Comparison of ENCODE assay signal across 1 cellular context in the genomic region with DNA sequence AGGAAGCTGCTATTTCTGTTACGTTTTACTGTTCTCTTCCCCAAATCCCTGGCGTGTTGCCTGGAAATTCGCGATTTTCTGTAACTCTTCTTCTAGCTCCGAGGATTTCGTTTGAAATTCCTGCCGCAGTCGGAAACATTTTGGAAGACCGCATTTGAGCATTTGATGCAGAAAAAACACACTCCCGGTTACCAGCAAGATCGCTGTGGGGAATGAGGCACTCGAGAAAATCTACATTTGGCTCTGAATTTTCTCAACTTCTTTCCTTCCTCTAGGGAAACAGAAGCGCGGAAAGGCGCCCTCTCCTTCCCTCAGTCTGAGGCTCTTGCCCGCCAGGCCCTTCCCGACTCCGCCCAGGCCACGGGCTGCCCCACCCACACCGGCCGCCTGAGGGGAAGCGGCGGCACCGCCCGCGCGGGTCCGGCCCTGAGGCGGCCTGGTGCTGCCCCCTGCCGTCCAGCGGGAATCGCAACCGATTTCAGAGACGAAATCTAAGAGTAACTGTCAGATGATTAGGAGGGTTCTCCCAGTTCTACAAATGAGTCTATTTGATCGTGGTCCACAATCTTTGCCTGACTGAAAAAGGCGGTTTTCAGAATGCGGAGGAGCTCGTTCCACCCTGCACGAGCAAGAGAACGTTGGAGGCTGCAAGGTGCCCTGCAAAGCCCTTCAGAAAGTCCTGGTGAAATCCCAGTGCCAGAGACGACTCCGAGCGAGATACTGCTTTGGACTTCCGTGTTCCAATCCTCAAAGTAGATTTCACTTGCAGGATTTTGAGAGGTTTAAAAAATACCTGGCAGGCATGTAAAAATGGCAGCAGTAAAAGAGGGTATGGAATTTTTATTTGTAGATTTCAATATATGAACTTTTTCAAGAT.
TF ChIP-seq lines count a peak whose summit lies in the region.

No MANE protein-coding gene starts in this region.

TF ChIP-seq in HEK293, 187 proteins besides CTCF, POLR2A, EP300 and RAD21 (continued from another document):
- TF ChIP-seq, protein P1, sequence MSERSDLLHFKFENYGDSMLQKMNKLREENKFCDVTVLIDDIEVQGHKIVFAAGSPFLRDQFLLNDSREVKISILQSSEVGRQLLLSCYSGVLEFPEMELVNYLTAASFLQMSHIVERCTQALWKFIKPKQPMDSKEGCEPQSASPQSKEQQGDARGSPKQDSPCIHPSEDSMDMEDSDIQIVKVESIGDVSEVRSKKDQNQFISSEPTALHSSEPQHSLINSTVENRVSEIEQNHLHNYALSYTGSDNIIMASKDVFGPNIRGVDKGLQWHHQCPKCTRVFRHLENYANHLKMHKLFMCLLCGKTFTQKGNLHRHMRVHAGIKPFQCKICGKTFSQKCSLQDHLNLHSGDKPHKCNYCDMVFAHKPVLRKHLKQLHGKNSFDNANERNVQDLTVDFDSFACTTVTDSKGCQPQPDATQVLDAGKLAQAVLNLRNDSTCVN (tag by site-specific recombination; optimal IDR thresholded peaks at IDR 0.05) = peak; percentile 55
- TF ChIP-seq ZBTB17 (tag by site-specific recombination; IDR thresholded peaks at IDR 0.05) (peak; percentile 81), KLF8 (tag by site-specific recombination; IDR thresholded peaks at IDR 0.05) (peak; percentile 87; the same call in 1 of the 2 replicates), ZNF776 (tag by site-specific recombination; IDR thresholded peaks at IDR 0.05; ENCODE audit: borderline replicate concordance) (no peak), KLF10 (tag by site-specific recombination; IDR thresholded peaks at IDR 0.05) (peak; percentile 63), ZNF530 (tag by site-specific recombination; IDR thresholded peaks at IDR 0.05; ENCODE audit: low read depth) (no peak), ZNF366 (tag by site-specific recombination; conservative IDR thresholded peaks at IDR 0.05) (peak; percentile 70), ZNF2 (tag by site-specific recombination; IDR thresholded peaks at IDR 0.05) (0 out of 2 replicates have a peak, but pooled peaks have one; percentile 48)
TF ChIP-seq in HEK293: peak in this region for 29.
